In genomic region chr1:205141236-205142104, GRCh38 we compare ENCODE assay signal across 8 cellular contexts. TPM values are rescaled to one million over a fixed set of nuclear protein-coding genes. Genes with fewer than 3 reads are reported as not detected.
A peak's percentile ranks its signal among the peaks of the same experiment; 100 is the strongest.
DNase-seq lines count a peak whose midpoint lies in the region; ATAC-seq and TF ChIP-seq lines count a peak whose summit lies in the region.

No MANE protein-coding gene starts in this region.

- 0 out of 2 replicates have a peak overlapping the region, but pooled peaks have one; percentile 18 for H2AFZ ChIP-seq in PC-9

- peak overlapping the region; percentile 50; the same call in 1 of the 2 replicates for H3K4me2 ChIP-seq in PC-9

- H3K9me3 ChIP-seq in PC-9 (ENCODE audit: insufficient read depth, low read depth): no peaks in the 10 kb centered on the region

- H3K4me3 Mint-ChIP-seq in activated T-cell treated with anti-CD3 and anti-CD28 coated beads, Interleukin-2, amount 50 U/mL, for 24 hours: no peak overlapping the region
- H3K4me3 Mint-ChIP-seq in neural crest cell: no peak overlapping the region

- POLR2A ChIA-PET in PC-9 (lab: Charles Lee; ENCODE audit: unreplicated experiment): no interaction called here

- no peaks in the 10 kb centered on the region for H3K9me2 ChIP-seq in PC-9 (ENCODE audit: insufficient read depth)

- CTCF ChIA-PET in PC-9 (lab: Charles Lee): interaction anchor here (0.5 to 1.4 kb wide), 7 partner anchors 23 to 632 kb away, joined by 3 to 6 read pairs (median 3); partner anchors contain the start of gene TMCC2

- H3F3A ChIP-seq in PC-9 (ENCODE audit: insufficient read depth, low read depth): peaks cover 6% of the 10 kb centered on the region; the same call in 1 of the 2 replicates

- no peak overlapping the region for H3K27ac ChIP-seq in PC-9

- intact Hi-C loops in PC-9 (cut with micrococcal nuclease; ENCODE audit: unreplicated experiment): loop anchor here (1.0 to 2.0 kb wide), 2 partner anchors 19 to 152 kb away; no protein-coding TSS in a partner anchor

- DNase-seq in GM04504 (ENCODE audit: low read depth) (peak; percentile 61), KBM-7 (peak; percentile 90), PC-9 (peak; percentile 59), fibroblast of gingiva (ENCODE audit: low read depth) (peak; percentile 78), neural crest cell (ENCODE audit: low read depth, low spot score) (peak; percentile 80)
- DNase-seq in activated T-cell treated with anti-CD3 and anti-CD28 coated beads, Interleukin-2, amount 50 U/mL, for 24 hours: peak; percentile 75
- peak; percentile 44 for DNase-seq in stimulated activated naive CD4-positive, alpha-beta T cell treated with Interleukin-2 at 50 U/mL for 16 hours (lab: John Stamatoyannopoulos, UW)

- no TSS peak for BruUV-seq in PC-9 (replicated peaks; lab: Mats Ljungman, UMichigan)

- no peak overlapping the region for H3K27ac Mint-ChIP-seq in activated T-cell treated with anti-CD3 and anti-CD28 coated beads, Interleukin-2, amount 50 U/mL, for 24 hours
- no peak overlapping the region for H3K27ac Mint-ChIP-seq in neural crest cell (ENCODE audit: unreplicated experiment)

- H3K36me3 Mint-ChIP-seq in activated T-cell treated with anti-CD3 and anti-CD28 coated beads, Interleukin-2, amount 50 U/mL, for 24 hours (ENCODE audit: low read depth): peaks cover 17% of the 10 kb centered on the region
- peaks cover 2% of the 10 kb centered on the region for H3K36me3 Mint-ChIP-seq in neural crest cell (ENCODE audit: low read depth)

- H3K79me2 ChIP-seq in PC-9 (ENCODE audit: low read depth): no peaks in the 10 kb centered on the region

- TF ChIP-seq CTCF in PC-9 (conservative IDR thresholded peaks at IDR 0.05): peak; percentile 87
- peak; percentile 83 for TF ChIP-seq CTCF in neural crest cell (conservative IDR thresholded peaks at IDR 0.05)

- H4K20me1 ChIP-seq in PC-9 (ENCODE audit: insufficient read depth): no peaks in the 10 kb centered on the region

- no peaks in the 10 kb centered on the region for H3K36me3 ChIP-seq in PC-9 (ENCODE audit: low read depth)

- H3K27me3 Mint-ChIP-seq in activated T-cell treated with anti-CD3 and anti-CD28 coated beads, Interleukin-2, amount 50 U/mL, for 24 hours: no peaks in the 10 kb centered on the region
- H3K27me3 Mint-ChIP-seq in neural crest cell (ENCODE audit: low read depth): no peaks in the 10 kb centered on the region

- no peaks in the 10 kb centered on the region for H3K9me3 Mint-ChIP-seq in activated T-cell treated with anti-CD3 and anti-CD28 coated beads, Interleukin-2, amount 50 U/mL, for 24 hours
- H3K9me3 Mint-ChIP-seq in neural crest cell: no peaks in the 10 kb centered on the region

- ATAC-seq in HG02973 (IDR thresholded peaks at IDR 0.05; ENCODE audit: unreplicated experiment): no peak

- in situ Hi-C loops in KBM-7 (cut with MboI; ENCODE audit: low pct_unique_long_range_greater_than_20kb, low sequenced_read_pairs): no loop called here

- H3K4me3 ChIP-seq in PC-9: no peak overlapping the region

- no peaks in the 10 kb centered on the region for H3K27me3 ChIP-seq in PC-9 (ENCODE audit: insufficient read depth, low read depth)

- peaks cover 7% of the 10 kb centered on the region for H3K4me1 Mint-ChIP-seq in activated T-cell treated with anti-CD3 and anti-CD28 coated beads, Interleukin-2, amount 50 U/mL, for 24 hours (ENCODE audit: low read depth)
- peaks cover 14% of the 10 kb centered on the region for H3K4me1 Mint-ChIP-seq in neural crest cell

- peaks cover 11% of the 10 kb centered on the region for H3K4me1 ChIP-seq in PC-9 (replicated peaks; ENCODE audit: insufficient read depth)

RNA-seq across cellular contexts. Expression of gene RBBP5, which starts 19.7 kb away (rescaled TPM):
- total RNA-seq in PC-9 (2021) (17.7 and 17.9 TPM in 2 replicates), neural crest cell (22.8 and 24.1 TPM in 2 replicates)

RNA-seq across cellular contexts. Expression of gene TMEM81, which starts 57.2 kb away (rescaled TPM):
- 4.7 and 5.4 TPM in 2 replicates for total RNA-seq in PC-9 (2021)
- total RNA-seq in neural crest cell: 5.4 and 6.7 TPM in 2 replicates
